In genomic region chr2:178069551-178069950, GRCh38 we compare ENCODE assay signal across 23 cellular contexts. TPM values are rescaled to one million over a fixed set of nuclear protein-coding genes. Genes with fewer than 3 reads are reported as not detected.
A peak's percentile ranks its signal among the peaks of the same experiment; 100 is the strongest.
DNase-seq lines count a peak whose midpoint lies in the region; ATAC-seq, FAIRE-seq and TF ChIP-seq lines count a peak whose summit lies in the region.
"Had no signal": no experiment of that assay in that cellular context is flagged by ENCODE, and none has a peak within 500 bp of the region (broad histone marks: within the 10 kb centered on the region; RNA-seq: fewer than 3 reads in every experiment).

No MANE protein-coding gene starts in this region.

- no peak overlapping the region for H3K27ac Mint-ChIP-seq in GM23338
- H3K27ac Mint-ChIP-seq: CD14-positive monocyte had no signal

- H3K36me3 Mint-ChIP-seq in GM23338 (ENCODE audit: low read depth) = no peaks in the 10 kb centered on the region
- H3K36me3 Mint-ChIP-seq: CD14-positive monocyte had no signal

- no peaks in the 10 kb centered on the region for H3K79me2 ChIP-seq in GM23338 (replicated peaks; ENCODE audit: insufficient read depth)

- no peak overlapping the region for H3K4me3 Mint-ChIP-seq in GM23338
- H3K4me3 Mint-ChIP-seq: CD14-positive monocyte had no signal

- peaks cover 12% of the 10 kb centered on the region for H3K27me3 Mint-ChIP-seq in GM23338 (ENCODE audit: insufficient read depth, low read depth, poor library complexity)

- DNase-seq in Caki2 (ENCODE audit: low read depth) (peak; percentile 25), GM23338 (ENCODE audit: low spot score) (no peak), SK-MEL-5 (ENCODE audit: low read depth, low spot score) (peak; percentile 32), kidney glomerular epithelial cell (lab: John Stamatoyannopoulos, UW) (peak; percentile 12), pancreas (no peak)
- no peak for DNase-seq in activated T-cell treated with anti-CD3 and anti-CD28 coated beads, Interleukin-2, amount 50 U/mL, for 48 hours
- DNase-seq: activated CD4-positive, CD25-positive, alpha-beta regulatory T cell treated with anti-CD3 and anti-CD28 coated beads, Interleukin-2, amount 50 U/mL, for 72 hours; aorta; GDM1; KG1; midbrain; NCI-H1105; NCI-H446 treated with DMSO at 0.1 percent for 48 hours; trophoblast cell had no signal

- no peak for FAIRE-seq in pancreas (lab: Jason Lieb, UNC)
- FAIRE-seq: islet of Langerhans had no signal

- H3K27me3 ChIP-seq in GM23338 (ENCODE audit: insufficient read depth) (peaks cover 32% of the 10 kb centered on the region), pancreas (no peaks in the 10 kb centered on the region)

- peak overlapping the region; percentile 35; the same call in 1 of the 2 replicates for H2AFZ ChIP-seq in GM23338

- no peak overlapping the region for H3K27ac ChIP-seq in GM23338 (ENCODE audit: low read depth)
- no peak overlapping the region for H3K27ac ChIP-seq in pancreas
- H3K27ac ChIP-seq: neutrophil, RWPE1, skin epidermis had no signal

- H4K20me1 ChIP-seq in GM23338 (replicated peaks; ENCODE audit: insufficient read depth) = no peaks in the 10 kb centered on the region

- 38 to 62% methylated on average over 1 of the region's 1 CpG for WGBS in pancreas, 2 donors

- H3K36me3 ChIP-seq in GM23338 (ENCODE audit: insufficient read depth) = no peaks in the 10 kb centered on the region
- no peaks in the 10 kb centered on the region for H3K36me3 ChIP-seq in pancreas
- H3K36me3 ChIP-seq: neutrophil had no signal

- H3K4me2 ChIP-seq in GM23338 = no peak overlapping the region

- H3K9me3 ChIP-seq in pancreas = no peaks in the 10 kb centered on the region
- H3K9me3 ChIP-seq: neutrophil had no signal

- intact Hi-C loops in pancreas (cut with DNase I) = no loop called here

- in situ Hi-C loops in Caki2 (cut with HindIII; ENCODE audit: low pct_unique_long_range_greater_than_20kb, low sequenced_read_pairs) = no loop called here
- in situ Hi-C loops in SK-MEL-5 (cut with HindIII; ENCODE audit: low pct_unique_long_range_greater_than_20kb, low sequenced_read_pairs) = no loop called here

- H3K4me1 Mint-ChIP-seq in GM23338 = peaks cover 9% of the 10 kb centered on the region

- H3F3A ChIP-seq in GM23338 (replicated peaks; ENCODE audit: low read depth) = no peaks in the 10 kb centered on the region

- H3K9me3 Mint-ChIP-seq in GM23338 = no peaks in the 10 kb centered on the region

- no peaks in the 10 kb centered on the region for H3K9me2 ChIP-seq in GM23338 (ENCODE audit: insufficient read depth)

- ATAC-seq in GM23338 (no peak), GM19035 (IDR thresholded peaks at IDR 0.05; ENCODE audit: unreplicated experiment) (no peak), HG03521 (IDR thresholded peaks at IDR 0.05; ENCODE audit: unreplicated experiment) (no peak), pancreas (no peak)

- peaks cover 6% of the 10 kb centered on the region; the same call in 1 of the 2 replicates for H3K4me1 ChIP-seq in GM23338 (ENCODE audit: insufficient read depth)
- H3K4me1 ChIP-seq in pancreas = peaks cover 0 to 18% (median 8%) of the 10 kb centered on the region in 3 donors

- H3K4me3 ChIP-seq in GM23338 (no peak overlapping the region), pancreas (no peak overlapping the region)
- H3K4me3 ChIP-seq: skin epidermis had no signal

- TF ChIP-seq CTCF in GM23338 (conservative IDR thresholded peaks at IDR 0.05; ENCODE audit: low read depth in 2 of 2) (peak; percentile 18 to 54; a peak in 3 of 4 replicates), pancreas (IDR thresholded peaks at IDR 0.05) (no peak)

TF ChIP-seq in GM23338, 12 proteins besides CTCF, POLR2A, EP300 and RAD21 (continues in another document):
- TF ChIP-seq EZH2 (IDR thresholded peaks at IDR 0.05; ENCODE audit: low read depth, unreplicated experiment) (no peak), EZH2phosphoT487 (IDR thresholded peaks at IDR 0.05; ENCODE audit: unreplicated experiment) (no peak), JUNB (IDR thresholded peaks at IDR 0.05; ENCODE audit: unreplicated experiment) (no peak), ZNF462 (CRISPR knock-in tag; IDR thresholded peaks at IDR 0.05) (no peak), ETS1 (IDR thresholded peaks at IDR 0.05) (no peak), POLR2AphosphoS5 (IDR thresholded peaks at IDR 0.05; ENCODE audit: low read depth) (no peak)

RNA-seq across cellular contexts. Expression of gene PDE11A, which starts 3.0 kb away (rescaled TPM):
- total RNA-seq in Caki2 (2014; rRNA removed; shearing (Covaris generic); ENCODE audit: low replicate concordance) = 0.57 and 1.3 TPM in 2 replicates
- total RNA-seq in GM23338 (2014; rRNA removed; shearing (Covaris generic)) = 0.73 and 1.7 TPM in 2 replicates
- polyA plus RNA-seq in GM23338 (2016; fragmentation: Nextera tagmentation; extraction: Ambion mirVana) = 0.02 and 0.08 TPM in 2 replicates
- 1.7 and 2.5 TPM in 2 replicates for total RNA-seq in SK-MEL-5 (2014; rRNA removed; shearing (Covaris generic))
- polyA plus RNA-seq in SK-MEL-5 (2015; cell fraction: cytosol; rRNA removed) = 0.80 and 1.1 TPM in 2 replicates
- polyA plus RNA-seq in SK-MEL-5 (2015; cell fraction: nucleus; rRNA removed) = 0.49 and 1.8 TPM in 2 replicates
- 1 to 10 TPM; 1.2 to 5.0 (median 1.9) TPM for total RNA-seq in pancreas
- 1 to 10 TPM in 1 of 2 donors, under 1 TPM in 1; 0.28 to 1.5 TPM for polyA plus RNA-seq in pancreas
- total RNA-seq: glomerular endothelial cell; T-helper 1 cell treated with Interleukin-12 subunit alpha and Interleukin-12 subunit beta and Interleukin-4 antibody, amounts not matched to agents 30 ng/mL and 1 ng/mL, for 36 hours had no signal
- polyA plus RNA-seq: CD14-positive monocyte had no signal

RNA-seq across cellular contexts. Expression of gene RBM45, which starts 42.7 kb away (rescaled TPM):
- 23.3 and 23.5 TPM in 2 replicates for total RNA-seq in Caki2 (2014; rRNA removed; shearing (Covaris generic); ENCODE audit: low replicate concordance)
- 9.9 and 15.8 TPM in 2 replicates for total RNA-seq in GM23338 (2014; rRNA removed; shearing (Covaris generic))
- polyA plus RNA-seq in GM23338 (2016; fragmentation: Nextera tagmentation; extraction: Ambion mirVana) (17.1 and 18.2 TPM in 2 replicates), pancreas (1 to 10 TPM; 8.4 to 9.4 TPM)
- 21.5 and 24.6 TPM in 2 replicates for total RNA-seq in SK-MEL-5 (2014; rRNA removed; shearing (Covaris generic))
- polyA plus RNA-seq in SK-MEL-5 (2015; cell fraction: cytosol; rRNA removed) = 6.8 and 11.9 TPM in 2 replicates
- 54.6 and 81.3 TPM in 2 replicates for polyA plus RNA-seq in SK-MEL-5 (2015; cell fraction: nucleus; rRNA removed)
- total RNA-seq in pancreas = 1 to 10 TPM; 5.0 to 8.0 (median 6.0) TPM

Comparison
In these comparisons a context has a peak if more than half of its experiments do, and no peak if none do; other contexts are left out.
1. DNase-seq: peak in Caki2 (single experiment), SK-MEL-5 (single experiment) and kidney glomerular epithelial cell (single experiment); none in GM23338 (single experiment), activated T-cell treated with anti-CD3 and anti-CD28 coated beads, Interleukin-2, amount 50 U/mL, for 48 hours (0 of 2) and pancreas (0 of 6).
2. CTCF ChIP-seq: peak in GM23338 (2 of 2); none in pancreas (0 of 4).